Comparison of ENCODE assay signal across 1 cellular context in the genomic region with DNA sequence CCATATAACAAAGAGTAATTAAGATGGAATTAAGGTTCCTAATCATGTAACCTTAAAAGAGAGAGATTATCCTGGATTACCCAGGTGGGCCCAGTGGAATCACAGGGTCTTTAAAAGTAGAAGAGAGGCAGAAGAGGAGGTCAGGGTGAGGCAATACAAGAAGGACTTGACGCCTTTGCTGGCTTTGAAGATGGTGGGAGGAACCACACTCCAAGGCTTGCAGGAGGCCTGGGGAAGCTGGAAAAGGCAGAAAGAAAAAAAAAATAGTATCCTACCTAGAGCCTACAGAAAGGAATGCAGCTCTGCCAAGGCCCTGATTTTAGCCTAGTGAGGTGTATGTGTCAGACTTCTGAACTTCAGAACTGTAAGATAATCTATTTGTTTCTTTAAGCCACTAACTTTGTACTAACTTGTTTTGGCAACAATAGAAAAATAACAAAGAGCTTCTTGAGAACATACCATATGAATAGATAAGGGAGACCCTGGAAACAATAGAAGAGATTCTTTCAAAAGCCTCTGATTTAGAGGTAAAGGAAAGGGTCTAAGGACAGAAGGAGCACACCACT.
TF ChIP-seq lines count a peak whose summit lies in the region.

No MANE protein-coding gene starts in this region.

TF ChIP-seq in H1, 55 proteins besides CTCF, POLR2A, EP300 and RAD21 (continued from another document):
- TF ChIP-seq SIRT6 (IDR thresholded peaks at IDR 0.05; ENCODE audit: low read length) (no peak), EGR1 (IDR thresholded peaks at IDR 0.05; ENCODE audit: borderline replicate concordance, low read depth, low read length) (no peak), POU5F1 (IDR thresholded peaks at IDR 0.05; ENCODE audit: low read depth, low read length) (no peak), GABPA (IDR thresholded peaks at IDR 0.05; ENCODE audit: borderline replicate concordance, insufficient read depth, low read length) (no peak), HDAC6 (IDR thresholded peaks at IDR 0.05; ENCODE audit: low read depth, low read length) (no peak), CTBP2 (IDR thresholded peaks at IDR 0.05; ENCODE audit: borderline replicate concordance, insufficient read depth, insufficient read length, low read length) (no peak), PHF8 (conservative IDR thresholded peaks at IDR 0.05; ENCODE audit: low read depth, low read length) (no peak), NRF1 (IDR thresholded peaks at IDR 0.05; ENCODE audit: low read depth, low read length) (no peak), SP4 (IDR thresholded peaks at IDR 0.05; ENCODE audit: low read length) (no peak), JUND (IDR thresholded peaks at IDR 0.05; ENCODE audit: low read length) (no peak)
